In genomic region chr12:2783936-2784600, GRCh38 we compare ENCODE assay signal across 8 cellular contexts. TPM values are rescaled to one million over a fixed set of nuclear protein-coding genes. Genes with fewer than 3 reads are reported as not detected.
DNase-seq lines count a peak whose midpoint lies in the region; ATAC-seq, FAIRE-seq and TF ChIP-seq lines count a peak whose summit lies in the region.

No MANE protein-coding gene starts in this region.

- no peak overlapping the region for H4K5ac ChIP-seq in H1 (ENCODE audit: insufficient read length, low read depth, low read length)

- H2BK12ac ChIP-seq in H1 (ENCODE audit: low read depth, low read length): no peak overlapping the region

- H3K9me3 ChIP-seq in AG04450 (ENCODE audit: control insufficient read depth, insufficient read depth, low read length): no peaks in the 10 kb centered on the region
- H3K9me3 ChIP-seq in H1 (ENCODE audit: insufficient read depth in 2 of 2, low read depth in 1 of 2, low read length in 1 of 2): no peaks in the 10 kb centered on the region

- H3K4ac ChIP-seq in H1 (replicated peaks; ENCODE audit: insufficient read length, low read depth, low read length): no peak overlapping the region

- H3K23me2 ChIP-seq in H1 (ENCODE audit: low read depth, low read length): no peaks in the 10 kb centered on the region

- WGBS in H1 (ENCODE audit: extremely low coverage in 1 of 2, insufficient coverage in 1 of 2, insufficient read length in 1 of 2, insufficient replicate concordance in 2 of 2, low coverage in 1 of 2, low lambda C conversion rate in 2 of 2, missing lambda C conversion rate in 1 of 2), 2 experiments: 36% methylated on average over 25 of the region's 25 CpGs; no CpG with 5 or more reads in 1 of the 2 experiments

- H2BK20ac ChIP-seq in H1 (ENCODE audit: low read length): no peak overlapping the region

- H3K4me3 ChIP-seq in AG04450 (ENCODE audit: low read depth, low read length): no peak overlapping the region
- no peak overlapping the region; a peak in 1 of 8 replicates for H3K4me3 ChIP-seq in H1 (ENCODE audit: extremely low read depth in 1 of 4, insufficient read depth in 2 of 4, low read depth in 3 of 4, low read length in 4 of 4)

- H3K79me1 ChIP-seq in H1 (ENCODE audit: low read depth, low read length): no peaks in the 10 kb centered on the region

- H2AK5ac ChIP-seq in H1 (ENCODE audit: low read depth, low read length): no peak overlapping the region

- H3K4me2 ChIP-seq in H1 (ENCODE audit: insufficient read depth in 1 of 2, low read depth in 2 of 2, low read length in 2 of 2): 0 out of 4 replicates have a peak overlapping the region, but pooled peaks of 1 of the 2 experiments have one; percentile 28

- peaks cover 9% of the 10 kb centered on the region for H3K4me1 Mint-ChIP-seq in activated CD4-positive, alpha-beta memory T cell treated with anti-CD3 and anti-CD28 coated beads, Interleukin-2, amount 10 ng/mL, durations not matched to agents 7 days and 5 days

- H2BK15ac ChIP-seq in H1 (ENCODE audit: low read length): no peak overlapping the region

- no peaks in the 10 kb centered on the region for H3K79me2 ChIP-seq in H1 (ENCODE audit: control insufficient read depth in 1 of 2, insufficient read depth in 2 of 2, low read length in 2 of 2)

- H3K36me3 ChIP-seq in H1 (ENCODE audit: control insufficient read depth in 2 of 4, insufficient read depth in 4 of 4, low read length in 3 of 4): no peaks in the 10 kb centered on the region

- no peak overlapping the region for H3K27ac Mint-ChIP-seq in activated CD4-positive, alpha-beta memory T cell treated with anti-CD3 and anti-CD28 coated beads, Interleukin-2, amount 10 ng/mL, durations not matched to agents 7 days and 5 days

- peak; percentile 81 for FAIRE-seq in H1 (lab: Jason Lieb, UNC)

- no peak overlapping the region; the same call in 1 of the 2 replicates for H2AFZ ChIP-seq in H1 (ENCODE audit: low read length)

- POLR2A ChIA-PET in AG04450 (lab: Yijun Ruan, JAX): no interaction called here
- POLR2A ChIA-PET in activated CD4-positive, alpha-beta memory T cell treated with anti-CD3 and anti-CD28 coated beads, Interleukin-2, amount 10 ng/mL, durations not matched to agents 7 days and 5 days (lab: Charles Lee): interaction anchor here (1.0 to 1.5 kb wide), 4 partner anchors 12 to 101 kb away, joined by 3 to 5 read pairs (median 4); no protein-coding TSS in a partner anchor
- POLR2A ChIA-PET in H1 (lab: Charles Lee; ENCODE audit: partially characterized antibody): interaction anchor here (0.8 to 2.4 kb wide), 4 partner anchors 12 to 93 kb away, joined by 3 to 12 read pairs (median 6); partner anchors contain the start of gene FKBP4

- no peak for DNase-seq in AG04450 (ENCODE audit: low read depth, low spot score)
- DNase-seq in GM19240 (ENCODE audit: insufficient read length, low spot score): peak; percentile 20
- DNase-seq in NCI-H446 treated with DMSO at 0.1 percent for 48 hours (lab: John Stamatoyannopoulos, UW): peak; percentile 58
- DNase-seq in activated CD4-positive, alpha-beta memory T cell treated with anti-CD3 and anti-CD28 coated beads, Interleukin-2, amount 10 ng/mL, durations not matched to agents 7 days and 5 days: peak; percentile 44
- DNase-seq in H1 (ENCODE audit: low read depth in 1 of 2, low spot score in 2 of 2): peak in 1 of 2 experiments; percentile 88
- peak; percentile 88 for DNase-seq in mesenteric fat pad (ENCODE audit: low spot score)
- peak in 4 of 6 experiments; percentile 3 to 62 (median 38) for DNase-seq in stimulated activated naive CD4-positive, alpha-beta T cell (lab: John Stamatoyannopoulos, UW)

- no peaks in the 10 kb centered on the region for H4K20me1 ChIP-seq in H1 (replicated peaks in 1 of 2; ENCODE audit: control insufficient read depth in 1 of 2, insufficient read depth in 2 of 2, low read length in 2 of 2)

- no peaks in the 10 kb centered on the region for H3K36me3 Mint-ChIP-seq in activated CD4-positive, alpha-beta memory T cell treated with anti-CD3 and anti-CD28 coated beads, Interleukin-2, amount 10 ng/mL, durations not matched to agents 7 days and 5 days (ENCODE audit: low read depth)

- H3K9me3 Mint-ChIP-seq in activated CD4-positive, alpha-beta memory T cell treated with anti-CD3 and anti-CD28 coated beads, Interleukin-2, amount 10 ng/mL, durations not matched to agents 7 days and 5 days: no peaks in the 10 kb centered on the region

- no peak overlapping the region for H3K18ac ChIP-seq in H1 (ENCODE audit: extremely low read depth, low read length)

- H4K8ac ChIP-seq in H1 (ENCODE audit: extremely low read depth, insufficient read depth, low read length): no peak overlapping the region

- peak; percentile 90 to 97 for TF ChIP-seq RAD21 in H1 (IDR thresholded peaks at IDR 0.05 in 1 of 2, conservative IDR thresholded peaks at IDR 0.05 in 1 of 2; ENCODE audit: low read depth in 2 of 2, low read length in 2 of 2)

- no peak for TF ChIP-seq POLR2A in H1 (IDR thresholded peaks at IDR 0.05; ENCODE audit: control extremely low read depth in 1 of 2, low read depth in 2 of 2, low read length in 2 of 2)

- H3K27ac ChIP-seq in AG04450 (ENCODE audit: low read depth, low read length) (no peak overlapping the region), H1 (ENCODE audit: low read depth, low read length) (no peak overlapping the region)

- no peak overlapping the region for H3K4me3 Mint-ChIP-seq in activated CD4-positive, alpha-beta memory T cell treated with anti-CD3 and anti-CD28 coated beads, Interleukin-2, amount 10 ng/mL, durations not matched to agents 7 days and 5 days

- TF ChIP-seq CTCF in AG04450 (IDR thresholded peaks at IDR 0.05; ENCODE audit: low read depth, low read length) (peak; percentile 89), H1 (IDR thresholded peaks at IDR 0.05; ENCODE audit: control extremely low read depth in 1 of 3, insufficient read depth in 1 of 3, low read depth in 1 of 3, low read length in 3 of 3) (peak; percentile 93 to 97 (median 96))

- H3K14ac ChIP-seq in H1 (ENCODE audit: insufficient read length): no peak overlapping the region

- H4K91ac ChIP-seq in H1 (replicated peaks; ENCODE audit: insufficient read length, low read length): no peak overlapping the region

- no peak for ATAC-seq in GM18858 (IDR thresholded peaks at IDR 0.05; ENCODE audit: unreplicated experiment)

- H3K9ac ChIP-seq in H1 (replicated peaks in 1 of 4; ENCODE audit: extremely low read depth in 1 of 4, low read depth in 3 of 4, low read length in 3 of 4): no peak overlapping the region

- H3K4me1 ChIP-seq in H1 (replicated peaks in 1 of 4; ENCODE audit: control insufficient read depth in 3 of 4, insufficient read depth in 4 of 4, low read length in 3 of 4): peaks cover 2 to 5% (median 3%) of the 10 kb centered on the region in 4 experiments; a peak in 6 of 7 replicates

- no peak overlapping the region for H2BK5ac ChIP-seq in H1 (ENCODE audit: low read depth, low read length)

- CTCF ChIA-PET in AG04450 (lab: Charles Lee): interaction anchor here (0.6 to 2.6 kb wide), 26 partner anchors 9 to 1309 kb away, joined by 3 to 10 read pairs (median 4); no protein-coding TSS in a partner anchor
- CTCF ChIA-PET in activated CD4-positive, alpha-beta memory T cell treated with anti-CD3 and anti-CD28 coated beads, Interleukin-2, amount 10 ng/mL, durations not matched to agents 7 days and 5 days (lab: Charles Lee): interaction anchor here (0.7 to 3.8 kb wide), 8 partner anchors 9 to 101 kb away, joined by 3 to 54 read pairs (median 5); partner anchors contain the start of gene FKBP4
- CTCF ChIA-PET in H1 (lab: Charles Lee; ENCODE audit: partially characterized antibody): interaction anchor here (0.6 to 6.1 kb wide), 29 partner anchors 8 to 822 kb away, joined by 3 to 175 read pairs (median 5); partner anchors contain the start of genes FKBP4 and ITFG2

- H2BK120ac ChIP-seq in H1 (replicated peaks; ENCODE audit: low read depth, low read length): no peak overlapping the region

- peaks cover 39% of the 10 kb centered on the region for H3K27me3 ChIP-seq in AG04450 (ENCODE audit: control insufficient read depth, insufficient read depth, low read length)
- H3K27me3 ChIP-seq in H1 (replicated peaks in 1 of 4; ENCODE audit: control insufficient read depth in 3 of 4, extremely low read depth in 1 of 4, insufficient read depth in 3 of 4, low read length in 3 of 4): no peaks in the 10 kb centered on the region; a peak in 1 of 7 replicates

- H3K56ac ChIP-seq in H1 (replicated peaks; ENCODE audit: insufficient read length, low read depth, low read length): no peak overlapping the region

- no peak for TF ChIP-seq EP300 in H1 (IDR thresholded peaks at IDR 0.05; ENCODE audit: borderline replicate concordance in 1 of 2, low read depth in 2 of 2, low read length in 2 of 2)

- H3K27me3 Mint-ChIP-seq in activated CD4-positive, alpha-beta memory T cell treated with anti-CD3 and anti-CD28 coated beads, Interleukin-2, amount 10 ng/mL, durations not matched to agents 7 days and 5 days: peaks cover 27% of the 10 kb centered on the region

- H3K23ac ChIP-seq in H1 (ENCODE audit: insufficient read length): no peak overlapping the region

RNA-seq across cellular contexts. Expression of gene FKBP4, which starts 10.7 kb away (rescaled TPM):
- 30.0 and 34.1 TPM in 2 replicates for polyA plus RNA-seq in AG04450 (2011; rRNA removed)
- 34.1 and 35.3 TPM in 2 replicates for polyA minus RNA-seq in AG04450 (2011; rRNA and poly(A)+ RNA removed)
- total RNA-seq in activated CD4-positive, alpha-beta memory T cell treated with anti-CD3 and anti-CD28 coated beads, Interleukin-2, amount 10 ng/mL, durations not matched to agents 7 days and 5 days: 10 to 100 TPM; 62.6 to 70.7 TPM
- 227 and 243 TPM in 2 replicates for total RNA-seq in H1 (2021; fragmentation: NEBNext Ultra II Directional; extraction: Animal tissue kit (Norgen Biotek cat#: 25700))
- polyA plus RNA-seq in H1 (2011; rRNA removed): 72.6 and 82.0 TPM in 2 replicates
- polyA plus RNA-seq in H1 (2011; cell fraction: cytosol; rRNA removed): 106 TPM
- 112 TPM for polyA plus RNA-seq in H1 (2011; cell fraction: nucleus; rRNA removed)
- polyA plus RNA-seq in H1 (2012, experiment 1 of 2): 158 to 191 TPM (median 164 TPM) in 4 replicates
- 169 TPM for polyA plus RNA-seq in H1 (2012, experiment 2 of 2)
- polyA plus RNA-seq in H1 (2013, experiment 1 of 2): 116 TPM
- polyA plus RNA-seq in H1 (2013, experiment 2 of 2): 114 TPM
- polyA minus RNA-seq in H1 (2011; rRNA and poly(A)+ RNA removed): 119 and 142 TPM in 2 replicates
- polyA minus RNA-seq in H1 (2011; cell fraction: cytosol; rRNA and poly(A)+ RNA removed): 99.8 TPM
- polyA minus RNA-seq in H1 (2011; cell fraction: nucleus; rRNA and poly(A)+ RNA removed): 91.1 TPM
- 51.3 TPM for total RNA-seq in mesenteric fat pad

RNA-seq across cellular contexts. Expression of gene ITFG2, which starts 28.4 kb away (rescaled TPM):
- polyA plus RNA-seq in AG04450 (2011; rRNA removed) (17.4 and 18.6 TPM in 2 replicates), H1 (2011; rRNA removed) (15.0 and 20.8 TPM in 2 replicates)
- 23.6 and 42.5 TPM in 2 replicates for polyA minus RNA-seq in AG04450 (2011; rRNA and poly(A)+ RNA removed)
- total RNA-seq in activated CD4-positive, alpha-beta memory T cell treated with anti-CD3 and anti-CD28 coated beads, Interleukin-2, amount 10 ng/mL, durations not matched to agents 7 days and 5 days: 10 to 100 TPM; 25.9 to 29.5 TPM
- total RNA-seq in H1 (2021; fragmentation: NEBNext Ultra II Directional; extraction: Animal tissue kit (Norgen Biotek cat#: 25700)): 22.9 and 23.0 TPM in 2 replicates
- 21.5 TPM for polyA plus RNA-seq in H1 (2011; cell fraction: cytosol; rRNA removed)
- 47.7 TPM for polyA plus RNA-seq in H1 (2011; cell fraction: nucleus; rRNA removed)
- 39.0 to 45.0 TPM (median 40.5 TPM) in 4 replicates for polyA plus RNA-seq in H1 (2012, experiment 1 of 2)
- polyA plus RNA-seq in H1 (2012, experiment 2 of 2): 16.1 TPM
- 12.1 TPM for polyA plus RNA-seq in H1 (2013, experiment 1 of 2)
- 10.8 TPM for polyA plus RNA-seq in H1 (2013, experiment 2 of 2)
- 35.9 and 37.4 TPM in 2 replicates for polyA minus RNA-seq in H1 (2011; rRNA and poly(A)+ RNA removed)
- 17.5 TPM for polyA minus RNA-seq in H1 (2011; cell fraction: cytosol; rRNA and poly(A)+ RNA removed)
- 38.8 TPM for polyA minus RNA-seq in H1 (2011; cell fraction: nucleus; rRNA and poly(A)+ RNA removed)
- total RNA-seq in mesenteric fat pad: 23.4 TPM

RNA-seq across cellular contexts. Expression of gene NRIP2, which starts 50.8 kb away (rescaled TPM):
- polyA plus RNA-seq in AG04450 (2011; rRNA removed) (0.66 and 0.99 TPM in 2 replicates), H1 (2011; rRNA removed) (0.03 and 0.06 TPM in 2 replicates)
- 0.74 and 0.92 TPM in 2 replicates for polyA minus RNA-seq in AG04450 (2011; rRNA and poly(A)+ RNA removed)
- total RNA-seq in activated CD4-positive, alpha-beta memory T cell treated with anti-CD3 and anti-CD28 coated beads, Interleukin-2, amount 10 ng/mL, durations not matched to agents 7 days and 5 days: not detected
- not detected in 2 replicates for total RNA-seq in H1 (2021; fragmentation: NEBNext Ultra II Directional; extraction: Animal tissue kit (Norgen Biotek cat#: 25700))
- not detected for polyA plus RNA-seq in H1 (2011; cell fraction: cytosol; rRNA removed)
- not detected for polyA plus RNA-seq in H1 (2011; cell fraction: nucleus; rRNA removed)
- 1.2 to 2.0 TPM (median 1.6 TPM) in 4 replicates for polyA plus RNA-seq in H1 (2012, experiment 1 of 2)
- polyA plus RNA-seq in H1 (2012, experiment 2 of 2): 0.31 TPM
- not detected for polyA plus RNA-seq in H1 (2013, experiment 1 of 2)
- polyA plus RNA-seq in H1 (2013, experiment 2 of 2): not detected
- 0.15 TPM in 1 of 2 replicates, not detected in the other for polyA minus RNA-seq in H1 (2011; rRNA and poly(A)+ RNA removed)
- not detected for polyA minus RNA-seq in H1 (2011; cell fraction: cytosol; rRNA and poly(A)+ RNA removed)
- polyA minus RNA-seq in H1 (2011; cell fraction: nucleus; rRNA and poly(A)+ RNA removed): not detected
- total RNA-seq in mesenteric fat pad: 1.3 TPM
